9 cellular contexts compared by ENCODE assay signal in the genomic region with DNA sequence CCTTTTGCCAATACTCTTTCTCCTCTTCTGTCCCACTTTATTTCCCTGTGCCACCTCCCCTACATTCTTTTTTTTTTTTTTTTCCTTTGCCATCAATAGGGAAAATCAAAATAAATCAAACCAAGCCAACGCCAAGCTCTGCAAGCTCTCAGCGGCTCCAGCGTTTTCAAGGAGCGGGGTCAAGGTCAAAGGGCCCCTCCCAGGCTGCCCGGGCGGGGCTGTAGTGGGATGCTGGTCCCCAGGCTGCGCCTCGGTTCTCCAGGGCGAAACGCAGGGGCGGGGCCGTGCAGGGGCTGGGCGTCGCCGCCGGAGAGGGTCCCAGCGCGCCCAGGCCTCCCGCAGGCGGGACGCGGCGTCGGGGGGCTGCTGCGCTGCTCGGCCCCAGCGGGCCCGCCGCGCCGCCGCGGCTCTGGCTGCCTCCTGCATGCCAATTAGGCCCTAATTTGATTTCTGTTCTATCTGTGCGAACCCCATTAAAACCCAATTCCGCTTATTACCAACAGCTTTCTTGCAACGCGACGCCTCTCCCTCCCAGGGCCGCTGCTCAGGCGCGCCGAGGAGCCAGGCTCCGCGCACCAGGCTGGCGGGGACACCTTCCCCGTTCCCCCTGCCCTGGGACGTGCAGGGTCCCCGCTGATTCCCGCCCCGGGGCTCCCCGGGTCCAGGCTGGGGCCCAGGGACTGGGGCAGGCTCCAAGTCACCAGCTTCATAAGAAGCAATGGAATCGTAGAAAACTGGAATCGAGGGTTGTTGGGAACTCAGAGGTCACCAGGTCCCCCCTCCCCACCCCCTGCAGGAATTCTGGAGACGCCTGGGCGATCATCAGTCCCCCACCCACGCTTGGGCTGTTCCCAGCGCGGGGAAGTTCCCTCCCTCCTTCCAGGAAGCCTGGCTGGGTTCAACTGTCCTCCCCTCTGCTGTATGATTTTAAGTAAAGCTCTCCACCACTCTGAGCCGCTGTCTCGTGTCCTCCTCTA. TPM values are rescaled to one million over a fixed set of nuclear protein-coding genes. Genes with fewer than 3 reads are reported as not detected.
DNase-seq lines count a peak whose midpoint lies in the region; ATAC-seq, FAIRE-seq and TF ChIP-seq lines count a peak whose summit lies in the region.
"Had no signal": no experiment of that assay in that cellular context is flagged by ENCODE, and none has a peak within 500 bp of the region (broad histone marks: within the 10 kb centered on the region; RNA-seq: fewer than 3 reads in every experiment).

No MANE protein-coding gene starts in this region.

- peak overlapping the region; percentile 24 to 88 (median 66) for H3K27ac ChIP-seq in tibial nerve

- no peak overlapping the region for H3K4me3 ChIP-seq in mucosa of descending colon
- H3K4me3 ChIP-seq in tibial nerve = peak overlapping the region; percentile 21 to 58 (median 36)

- intact Hi-C loops in mucosa of descending colon (cut with DNase I, micrococcal nuclease) = no loop called here

- FAIRE-seq in GM19239 (lab: Jason Lieb, UNC) = no peak
- FAIRE-seq: islet of Langerhans had no signal

- WGBS in tibial nerve, 2 donors = 4% methylated on average over 40 to 55 of the region's 60 CpGs

- no peak for TF ChIP-seq EP300 in tibial nerve (IDR thresholded peaks at IDR 0.05)

- no peak for TF ChIP-seq POLR2A in tibial nerve (IDR thresholded peaks at IDR 0.05)

- H3K9me3 ChIP-seq in ES-I3 (ENCODE audit: control insufficient read depth, insufficient read depth, low read length) (no peaks in the 10 kb centered on the region), mucosa of descending colon (no peaks in the 10 kb centered on the region), tibial nerve (no peaks in the 10 kb centered on the region)

- H3K4me1 ChIP-seq in ES-I3 (ENCODE audit: insufficient read depth, low read length) = no peaks in the 10 kb centered on the region; the same call in 1 of the 2 replicates
- H3K4me1 ChIP-seq in mucosa of descending colon (ENCODE audit: low read depth) = peaks cover 4% of the 10 kb centered on the region
- H3K4me1 ChIP-seq in tibial nerve = peaks cover 0 to 17% (median 8%) of the 10 kb centered on the region in 4 donors

- ATAC-seq in mucosa of descending colon = peak; percentile 56
- ATAC-seq in GM18517 (IDR thresholded peaks at IDR 0.05; ENCODE audit: unreplicated experiment) = no peak
- no peak for ATAC-seq in GM18861 (IDR thresholded peaks at IDR 0.05; ENCODE audit: unreplicated experiment)

- DNase-seq in NCI-H69 (lab: John Stamatoyannopoulos, UW) = peak; percentile 19
- peak; percentile 82 for DNase-seq in ecto neural progenitor cell (ENCODE audit: low spot score)
- peak; percentile 21 to 64 (median 50) for DNase-seq in mucosa of descending colon
- DNase-seq in tibial nerve (ENCODE audit: low spot score in 2 of 2) = no peak
- no peak for DNase-seq in GM19239 (ENCODE audit: insufficient read length, low spot score)

- H3K36me3 ChIP-seq in ES-I3 (ENCODE audit: insufficient read depth, low read length) (no peaks in the 10 kb centered on the region), mucosa of descending colon (ENCODE audit: low read depth) (no peaks in the 10 kb centered on the region), tibial nerve (no peaks in the 10 kb centered on the region)

- TF ChIP-seq CTCF in mucosa of descending colon (IDR thresholded peaks at IDR 0.05) = no peak
- no peak for TF ChIP-seq CTCF in tibial nerve (IDR thresholded peaks at IDR 0.05)

- no peaks in the 10 kb centered on the region for H3K27me3 ChIP-seq in tibial nerve

- H3K9ac ChIP-seq in ES-I3 (ENCODE audit: low read depth, low read length) = peak overlapping the region; percentile 66

RNA-seq across cellular contexts. Expression of a gene that starts 50.7 kb away (rescaled TPM):
- total RNA-seq in mucosa of descending colon = 1 to 10 TPM; 1.6 to 2.0 (median 1.7) TPM
- total RNA-seq in tibial nerve = 1 to 10 TPM in 1 of 4 donors, under 1 TPM in 1, not detected in 2; 0.98 to 1.7 TPM

Comparison
In these comparisons a context has a peak if more than half of its experiments do, and no peak if none do; other contexts are left out.
1. DNase-seq: peak in NCI-H69 (single experiment), ecto neural progenitor cell (single experiment) and mucosa of descending colon (3 of 3); none in tibial nerve (0 of 2) and GM19239 (single experiment).